In the genomic region with DNA sequence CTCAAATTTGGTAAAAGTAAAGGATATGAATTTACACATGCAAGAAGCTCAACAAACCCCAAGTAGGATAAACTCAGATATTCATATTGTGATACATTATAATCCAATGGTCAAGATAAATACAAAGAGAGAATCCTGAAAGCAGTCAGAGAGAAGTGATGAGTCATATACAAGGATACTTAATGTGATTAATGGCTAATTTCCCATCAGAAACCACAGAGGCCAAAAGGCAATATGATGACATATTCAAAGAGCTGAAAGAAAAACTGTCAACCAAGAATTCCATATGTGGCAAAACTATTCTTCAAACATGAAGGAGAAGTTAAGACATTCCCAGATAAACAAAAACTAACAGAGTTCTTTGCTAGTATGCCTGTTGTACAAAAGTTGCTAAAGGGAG, we compare ENCODE assay signal across 1 cellular context.
TF ChIP-seq lines count a peak whose summit lies in the region.

No MANE protein-coding gene starts in this region.

TF ChIP-seq in endothelial cell of umbilical vein, 7 proteins besides CTCF, POLR2A, EP300 and RAD21 (continued from another document):
- TF ChIP-seq, protein P1, sequence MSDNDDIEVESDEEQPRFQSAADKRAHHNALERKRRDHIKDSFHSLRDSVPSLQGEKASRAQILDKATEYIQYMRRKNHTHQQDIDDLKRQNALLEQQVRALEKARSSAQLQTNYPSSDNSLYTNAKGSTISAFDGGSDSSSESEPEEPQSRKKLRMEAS (IDR thresholded peaks at IDR 0.05; ENCODE audit: insufficient read depth, insufficient read length) = no peak
- TF ChIP-seq MYC (IDR thresholded peaks at IDR 0.05; ENCODE audit: low read depth, low read length) = no peak
